In genomic region chr17:83073389-83074063, GRCh38 we compare ENCODE assay signal across 1 cellular context.
TF ChIP-seq lines count a peak whose summit lies in the region.

No MANE protein-coding gene starts in this region.

TF ChIP-seq in SK-N-SH treated with all-trans-retinoic acid at 6 μM for 48 hours, 23 proteins besides CTCF, POLR2A, EP300 and RAD21 (continued from another document):
- no peak for TF ChIP-seq PATZ1 (CRISPR knock-in tag; IDR thresholded peaks at IDR 0.05; ENCODE audit: borderline replicate concordance)
- TF ChIP-seq POU6F1 (CRISPR knock-in tag; IDR thresholded peaks at IDR 0.05; ENCODE audit: borderline replicate concordance, low read depth): no peak
- TF ChIP-seq CSRNP3 (CRISPR knock-in tag; IDR thresholded peaks at IDR 0.05): no peak
- no peak for TF ChIP-seq ZNF70 (CRISPR knock-in tag; IDR thresholded peaks at IDR 0.05)
- no peak for TF ChIP-seq PPARA (CRISPR knock-in tag; IDR thresholded peaks at IDR 0.05; ENCODE audit: borderline replicate concordance)
- TF ChIP-seq ZC3H10 (CRISPR knock-in tag; IDR thresholded peaks at IDR 0.05): no peak
